ENCODE assay signal across 18 cellular contexts in the genomic region with DNA sequence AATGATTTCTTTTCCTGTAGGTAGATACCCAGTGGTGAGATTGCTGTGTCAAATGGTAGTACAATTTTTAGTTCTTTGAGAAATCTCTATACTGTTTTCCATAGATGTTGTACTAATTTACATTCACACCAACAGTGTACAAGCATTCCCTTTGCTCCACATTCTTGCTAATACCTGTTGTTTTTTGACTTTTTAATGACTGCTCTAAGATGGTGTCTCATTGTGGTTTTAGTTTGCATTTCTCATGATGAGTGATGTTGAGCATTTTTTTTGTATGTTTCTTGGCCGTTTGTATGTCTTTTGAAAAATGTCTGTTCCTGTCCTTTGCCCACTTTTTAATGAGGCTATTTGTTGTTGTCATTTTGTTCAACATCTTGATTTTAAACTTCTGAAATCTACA.
A peak's percentile ranks its signal among the peaks of the same experiment; 100 is the strongest.
DNase-seq lines count a peak whose midpoint lies in the region; ATAC-seq, FAIRE-seq and TF ChIP-seq lines count a peak whose summit lies in the region.
"Had no signal": no experiment of that assay in that cellular context is flagged by ENCODE, and none has a peak within 500 bp of the region (broad histone marks: within the 10 kb centered on the region; RNA-seq: fewer than 3 reads in every experiment).

No MANE protein-coding gene starts in this region.

- no peaks in the 10 kb centered on the region for H3K27me3 Mint-ChIP-seq in activated T-helper 17 cell treated with anti-CD3 and anti-CD28 coated beads, Interleukin-2, amount 50 U/mL, for 72 hours
- peaks cover 0 to 4% of the 10 kb centered on the region in 2 donors for H3K27me3 Mint-ChIP-seq in stimulated activated naive B cell treated with anti-CD40 and anti-IgM and Interleukin-4, amounts not matched to agents 10 μg/mL and 1 μg/mL and 100 μg/mL, for 72 hours
- H3K27me3 Mint-ChIP-seq: CD4-positive, alpha-beta T cell had no signal

- H3K9me3 ChIP-seq in tibial nerve = no peaks in the 10 kb centered on the region
- H3K9me3 ChIP-seq: Caco-2, HAP-1 had no signal

- WGBS in tibial nerve, 2 donors = 83 to 85% methylated on average over 1 of the region's 1 CpG

- DNase-seq in GM12892 (ENCODE audit: insufficient read length) = no peak
- DNase-seq in HCEC 1CT = peak; percentile 12
- no peak for DNase-seq in medulla oblongata (ENCODE audit: extremely low spot score)
- DNase-seq in stimulated activated naive B cell treated with anti-CD40 and anti-IgM and Interleukin-4, amounts not matched to agents 10 μg/mL and 1 μg/mL and 100 μg/mL, for 72 hours = no peak
- no peak for DNase-seq in tibial nerve (ENCODE audit: low spot score in 2 of 2)
- DNase-seq: ACHN; AML-193; Caco-2; CD4-positive, alpha-beta T cell; GM23248; IMR-90 had no signal

- no peak overlapping the region for H3K27ac Mint-ChIP-seq in activated T-helper 17 cell treated with anti-CD3 and anti-CD28 coated beads, Interleukin-2, amount 50 U/mL, for 72 hours
- no peak overlapping the region for H3K27ac Mint-ChIP-seq in stimulated activated naive B cell treated with anti-CD40 and anti-IgM and Interleukin-4, amounts not matched to agents 10 μg/mL and 1 μg/mL and 100 μg/mL, for 72 hours
- H3K27ac Mint-ChIP-seq: CD4-positive, alpha-beta T cell had no signal

- H3K4me3 Mint-ChIP-seq in activated T-helper 17 cell treated with anti-CD3 and anti-CD28 coated beads, Interleukin-2, amount 50 U/mL, for 72 hours = no peak overlapping the region
- no peak overlapping the region for H3K4me3 Mint-ChIP-seq in stimulated activated naive B cell treated with anti-CD40 and anti-IgM and Interleukin-4, amounts not matched to agents 10 μg/mL and 1 μg/mL and 100 μg/mL, for 72 hours
- H3K4me3 Mint-ChIP-seq: CD4-positive, alpha-beta T cell had no signal

- no peak for TF ChIP-seq CTCF in tibial nerve (IDR thresholded peaks at IDR 0.05)

- H3K4me1 ChIP-seq in tibial nerve = no peaks in the 10 kb centered on the region
- H3K4me1 ChIP-seq: Caco-2 had no signal

- H3K36me3 ChIP-seq in tibial nerve = peaks cover 0 to 17% (median 0%) of the 10 kb centered on the region in 3 donors
- H3K36me3 ChIP-seq: HAP-1 had no signal

- TF ChIP-seq POLR2A in GM12892 (IDR thresholded peaks at IDR 0.05; ENCODE audit: low read depth, low read length) (no peak), tibial nerve (IDR thresholded peaks at IDR 0.05) (no peak)

- H3K9me3 Mint-ChIP-seq in activated T-helper 17 cell treated with anti-CD3 and anti-CD28 coated beads, Interleukin-2, amount 50 U/mL, for 72 hours = no peaks in the 10 kb centered on the region
- no peaks in the 10 kb centered on the region for H3K9me3 Mint-ChIP-seq in stimulated activated naive B cell treated with anti-CD40 and anti-IgM and Interleukin-4, amounts not matched to agents 10 μg/mL and 1 μg/mL and 100 μg/mL, for 72 hours
- H3K9me3 Mint-ChIP-seq: CD4-positive, alpha-beta T cell had no signal

- H3K36me3 Mint-ChIP-seq in activated T-helper 17 cell treated with anti-CD3 and anti-CD28 coated beads, Interleukin-2, amount 50 U/mL, for 72 hours (ENCODE audit: low read depth) = peaks cover 17% of the 10 kb centered on the region
- peaks cover 4 to 8% of the 10 kb centered on the region in 2 donors for H3K36me3 Mint-ChIP-seq in stimulated activated naive B cell treated with anti-CD40 and anti-IgM and Interleukin-4, amounts not matched to agents 10 μg/mL and 1 μg/mL and 100 μg/mL, for 72 hours

- H3K4me1 Mint-ChIP-seq in activated T-helper 17 cell treated with anti-CD3 and anti-CD28 coated beads, Interleukin-2, amount 50 U/mL, for 72 hours = peaks cover 6% of the 10 kb centered on the region
- peaks cover 3 to 5% of the 10 kb centered on the region in 2 donors for H3K4me1 Mint-ChIP-seq in stimulated activated naive B cell treated with anti-CD40 and anti-IgM and Interleukin-4, amounts not matched to agents 10 μg/mL and 1 μg/mL and 100 μg/mL, for 72 hours

- H3K27ac ChIP-seq in tibial nerve = no peak overlapping the region
- H3K27ac ChIP-seq: GM23248, HL-60 had no signal

- peak; percentile 54 for ATAC-seq in activated T-helper 17 cell treated with anti-CD3 and anti-CD28 coated beads, Interleukin-2, amount 50 U/mL, for 72 hours (replicated peaks)
- ATAC-seq in stimulated activated naive B cell treated with anti-CD40 and anti-IgM and Interleukin-4, amounts not matched to agents 10 μg/mL and 1 μg/mL and 100 μg/mL, for 72 hours (replicated peaks) = no peak
- ATAC-seq: K562 had no signal

- H3K27me3 ChIP-seq in tibial nerve = no peaks in the 10 kb centered on the region

- peak; percentile 5 for FAIRE-seq in GM12892 (lab: Jason Lieb, UNC)
- FAIRE-seq: D721Med, G401.6, HTR-8/SVneo, K562 had no signal

- TF ChIP-seq EP300 in tibial nerve (IDR thresholded peaks at IDR 0.05) = no peak

- no peak overlapping the region for H3K4me3 ChIP-seq in tibial nerve
- H3K4me3 ChIP-seq: GM23248, HAP-1, K562 had no signal
